1 cellular context compared by ENCODE assay signal in genomic region chr1:233544304-233544703, GRCh38.
TF ChIP-seq lines count a peak whose summit lies in the region.

No MANE protein-coding gene starts in this region.

TF ChIP-seq in SK-N-SH treated with all-trans-retinoic acid at 6 μM for 48 hours, 23 proteins besides CTCF, POLR2A, EP300 and RAD21 (continued from another document):
- TF ChIP-seq, protein P1, sequence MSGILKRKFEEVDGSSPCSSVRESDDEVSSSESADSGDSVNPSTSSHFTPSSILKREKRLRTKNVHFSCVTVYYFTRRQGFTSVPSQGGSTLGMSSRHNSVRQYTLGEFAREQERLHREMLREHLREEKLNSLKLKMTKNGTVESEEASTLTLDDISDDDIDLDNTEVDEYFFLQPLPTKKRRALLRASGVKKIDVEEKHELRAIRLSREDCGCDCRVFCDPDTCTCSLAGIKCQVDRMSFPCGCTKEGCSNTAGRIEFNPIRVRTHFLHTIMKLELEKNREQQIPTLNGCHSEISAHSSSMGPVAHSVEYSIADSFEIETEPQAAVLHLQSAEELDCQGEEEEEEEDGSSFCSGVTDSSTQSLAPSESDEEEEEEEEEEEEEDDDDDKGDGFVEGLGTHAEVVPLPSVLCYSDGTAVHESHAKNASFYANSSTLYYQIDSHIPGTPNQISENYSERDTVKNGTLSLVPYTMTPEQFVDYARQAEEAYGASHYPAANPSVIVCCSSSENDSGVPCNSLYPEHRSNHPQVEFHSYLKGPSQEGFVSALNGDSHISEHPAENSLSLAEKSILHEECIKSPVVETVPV (CRISPR knock-in tag; IDR thresholded peaks at IDR 0.05) = no peak
- TF ChIP-seq OSR1 (CRISPR knock-in tag; IDR thresholded peaks at IDR 0.05) = no peak
- no peak for TF ChIP-seq ZNF565 (CRISPR knock-in tag; conservative IDR thresholded peaks at IDR 0.05; ENCODE audit: low read depth)
- TF ChIP-seq ZFP3 (CRISPR knock-in tag; IDR thresholded peaks at IDR 0.05) = no peak
- no peak for TF ChIP-seq CSDC2 (CRISPR knock-in tag; IDR thresholded peaks at IDR 0.05)
- TF ChIP-seq ZC3H10 (CRISPR knock-in tag; IDR thresholded peaks at IDR 0.05) = no peak
- TF ChIP-seq SNAI2 (CRISPR knock-in tag; IDR thresholded peaks at IDR 0.05) = no peak
- TF ChIP-seq BACH2 (CRISPR knock-in tag; IDR thresholded peaks at IDR 0.05; ENCODE audit: borderline replicate concordance) = no peak
- TF ChIP-seq, protein P2, sequence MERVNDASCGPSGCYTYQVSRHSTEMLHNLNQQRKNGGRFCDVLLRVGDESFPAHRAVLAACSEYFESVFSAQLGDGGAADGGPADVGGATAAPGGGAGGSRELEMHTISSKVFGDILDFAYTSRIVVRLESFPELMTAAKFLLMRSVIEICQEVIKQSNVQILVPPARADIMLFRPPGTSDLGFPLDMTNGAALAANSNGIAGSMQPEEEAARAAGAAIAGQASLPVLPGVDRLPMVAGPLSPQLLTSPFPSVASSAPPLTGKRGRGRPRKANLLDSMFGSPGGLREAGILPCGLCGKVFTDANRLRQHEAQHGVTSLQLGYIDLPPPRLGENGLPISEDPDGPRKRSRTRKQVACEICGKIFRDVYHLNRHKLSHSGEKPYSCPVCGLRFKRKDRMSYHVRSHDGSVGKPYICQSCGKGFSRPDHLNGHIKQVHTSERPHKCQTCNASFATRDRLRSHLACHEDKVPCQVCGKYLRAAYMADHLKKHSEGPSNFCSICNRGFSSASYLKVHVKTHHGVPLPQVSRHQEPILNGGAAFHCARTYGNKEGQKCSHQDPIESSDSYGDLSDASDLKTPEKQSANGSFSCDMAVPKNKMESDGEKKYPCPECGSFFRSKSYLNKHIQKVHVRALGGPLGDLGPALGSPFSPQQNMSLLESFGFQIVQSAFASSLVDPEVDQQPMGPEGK (CRISPR knock-in tag; IDR thresholded peaks at IDR 0.05; ENCODE audit: borderline replicate concordance) = no peak
- no peak for TF ChIP-seq ESRRG (CRISPR knock-in tag; IDR thresholded peaks at IDR 0.05)
- TF ChIP-seq, protein P3, sequence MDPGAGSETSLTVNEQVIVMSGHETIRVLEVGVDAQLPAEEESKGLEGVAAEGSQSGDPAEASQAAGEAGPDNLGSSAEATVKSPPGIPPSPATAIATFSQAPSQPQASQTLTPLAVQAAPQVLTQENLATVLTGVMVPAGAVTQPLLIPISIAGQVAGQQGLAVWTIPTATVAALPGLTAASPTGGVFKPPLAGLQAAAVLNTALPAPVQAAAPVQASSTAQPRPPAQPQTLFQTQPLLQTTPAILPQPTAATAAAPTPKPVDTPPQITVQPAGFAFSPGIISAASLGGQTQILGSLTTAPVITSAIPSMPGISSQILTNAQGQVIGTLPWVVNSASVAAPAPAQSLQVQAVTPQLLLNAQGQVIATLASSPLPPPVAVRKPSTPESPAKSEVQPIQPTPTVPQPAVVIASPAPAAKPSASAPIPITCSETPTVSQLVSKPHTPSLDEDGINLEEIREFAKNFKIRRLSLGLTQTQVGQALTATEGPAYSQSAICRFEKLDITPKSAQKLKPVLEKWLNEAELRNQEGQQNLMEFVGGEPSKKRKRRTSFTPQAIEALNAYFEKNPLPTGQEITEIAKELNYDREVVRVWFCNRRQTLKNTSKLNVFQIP (CRISPR knock-in tag; IDR thresholded peaks at IDR 0.05; ENCODE audit: borderline replicate concordance, low read depth) = no peak
